In genomic region chr19:37348060-37348459, GRCh38 we compare ENCODE assay signal across 36 cellular contexts.
"Had no signal": no experiment of that assay in that cellular context is flagged by ENCODE, and none has a peak within 500 bp of the region (broad histone marks: within the 10 kb centered on the region; RNA-seq: fewer than 3 reads in every experiment).

No MANE protein-coding gene starts in this region.

- H3K4me3 Mint-ChIP-seq: activated CD4-positive, alpha-beta memory T cell treated with anti-CD3 and anti-CD28 coated beads for 36 hours; activated CD4-positive, alpha-beta T cell treated with anti-CD3 and anti-CD28 coated beads for 36 hours; activated CD4-positive, alpha-beta T cell treated with anti-CD3 and anti-CD28 coated beads, Interleukin-2, amount 10 ng/mL, durations not matched to agents 24 days and 14 days; activated CD8-positive, alpha-beta memory T cell treated with anti-CD3 and anti-CD28 coated beads, Interleukin-2, amount 10 ng/mL, durations not matched to agents 7 days and 5 days; activated CD8-positive, alpha-beta T cell treated with anti-CD3 and anti-CD28 coated beads, Interleukin-2, amount 10 ng/mL, durations not matched to agents 7 days and 5 days; activated naive CD8-positive, alpha-beta T cell; activated T-cell treated with anti-CD3 and anti-CD28 coated beads, Interleukin-2, amount 50 U/mL, for 24 hours; activated T-helper 17 cell treated with anti-CD3 and anti-CD28 coated beads, Interleukin-2, amount 50 U/mL, for 72 hours; brain; dendritic cell treated with granulocyte-macrophage colony-stimulating factor and Interleukin-4, amounts not matched to agents 40 ng/mL and 50 ng/mL, for 4 days; endodermal cell; T-helper 17 cell; T-helper 2 cell treated with Interferon-gamma antibody and Interleukin-4, amounts not matched to agents 5 μg/mL and 100 μg/mL, for 36 hours had no signal

- H3K4me3 ChIP-seq: ascending aorta, breast epithelium, cardiac muscle cell, coronary artery, dorsolateral prefrontal cortex, esophagus muscularis mucosa, gastrocnemius medialis, heart right ventricle, hepatocyte had no signal

- H3K27ac Mint-ChIP-seq: activated CD4-positive, alpha-beta memory T cell treated with anti-CD3 and anti-CD28 coated beads for 36 hours; activated CD4-positive, alpha-beta T cell treated with anti-CD3 and anti-CD28 coated beads for 36 hours; activated CD4-positive, alpha-beta T cell treated with anti-CD3 and anti-CD28 coated beads, Interleukin-2, amount 10 ng/mL, durations not matched to agents 24 days and 14 days; activated CD8-positive, alpha-beta memory T cell treated with anti-CD3 and anti-CD28 coated beads, Interleukin-2, amount 10 ng/mL, durations not matched to agents 7 days and 5 days; activated CD8-positive, alpha-beta T cell treated with anti-CD3 and anti-CD28 coated beads, Interleukin-2, amount 10 ng/mL, durations not matched to agents 7 days and 5 days; activated naive CD8-positive, alpha-beta T cell; activated T-cell treated with anti-CD3 and anti-CD28 coated beads, Interleukin-2, amount 50 U/mL, for 24 hours; activated T-helper 17 cell treated with anti-CD3 and anti-CD28 coated beads, Interleukin-2, amount 50 U/mL, for 72 hours; dendritic cell treated with granulocyte-macrophage colony-stimulating factor and Interleukin-4, amounts not matched to agents 40 ng/mL and 50 ng/mL, for 4 days; endodermal cell; T-helper 17 cell; T-helper 2 cell treated with Interferon-gamma antibody and Interleukin-4, amounts not matched to agents 5 μg/mL and 100 μg/mL, for 36 hours had no signal

- H3K27me3 Mint-ChIP-seq: activated CD4-positive, alpha-beta memory T cell treated with anti-CD3 and anti-CD28 coated beads for 36 hours; activated CD4-positive, alpha-beta T cell treated with anti-CD3 and anti-CD28 coated beads for 36 hours; activated CD4-positive, alpha-beta T cell treated with anti-CD3 and anti-CD28 coated beads, Interleukin-2, amount 10 ng/mL, durations not matched to agents 24 days and 14 days; activated CD8-positive, alpha-beta memory T cell treated with anti-CD3 and anti-CD28 coated beads, Interleukin-2, amount 10 ng/mL, durations not matched to agents 7 days and 5 days; activated naive CD8-positive, alpha-beta T cell; activated T-cell treated with anti-CD3 and anti-CD28 coated beads, Interleukin-2, amount 50 U/mL, for 24 hours; activated T-helper 17 cell treated with anti-CD3 and anti-CD28 coated beads, Interleukin-2, amount 50 U/mL, for 72 hours; brain; dendritic cell treated with granulocyte-macrophage colony-stimulating factor and Interleukin-4, amounts not matched to agents 40 ng/mL and 50 ng/mL, for 4 days; T-helper 17 cell had no signal

- H3K4me1 ChIP-seq: ascending aorta, breast epithelium, foreskin keratinocyte, gastrocnemius medialis had no signal

- DNase-seq: activated CD4-positive, alpha-beta memory T cell treated with anti-CD3 and anti-CD28 coated beads for 36 hours; activated CD4-positive, alpha-beta T cell treated with anti-CD3 and anti-CD28 coated beads for 36 hours; activated CD4-positive, alpha-beta T cell treated with anti-CD3 and anti-CD28 coated beads, Interleukin-2, amount 10 ng/mL, durations not matched to agents 24 days and 14 days; activated CD4-positive, CD25-positive, alpha-beta regulatory T cell; activated CD4-positive, CD25-positive, alpha-beta regulatory T cell treated with anti-CD3 and anti-CD28 coated beads, Interleukin-2, amount 50 U/mL, for 72 hours; activated CD8-positive, alpha-beta memory T cell treated with anti-CD3 and anti-CD28 coated beads, Interleukin-2, amount 10 ng/mL, durations not matched to agents 7 days and 5 days; activated CD8-positive, alpha-beta memory T cell treated with anti-CD3 and anti-CD28 coated beads, Interleukin-2, amount 50 U/mL, for 4 hours; activated CD8-positive, alpha-beta T cell treated with anti-CD3 and anti-CD28 coated beads, Interleukin-2, amount 10 ng/mL, durations not matched to agents 7 days and 5 days; activated effector memory CD4-positive, alpha-beta T cell treated with Interleukin-2 at 50 U/mL for 16 hours; activated gamma-delta T cell treated with Interleukin-2 at 50 U/mL for 16 hours; activated naive CD4-positive, alpha-beta T cell treated with anti-CD3 and anti-CD28 coated beads, Interleukin-2, amount 50 U/mL, for 16 hours; activated naive CD4-positive, alpha-beta T cell treated with Interleukin-2 at 50 U/mL for 16 hours; activated T-cell treated with anti-CD3 and anti-CD28 coated beads, Interleukin-2, amount 50 U/mL, for 24 hours; central memory CD4-positive, alpha-beta T cell; dorsolateral prefrontal cortex; effector memory CD4-positive, alpha-beta T cell; endodermal cell; erythroblast; foreskin keratinocyte; gastrocnemius medialis; glutamatergic neuron; heart right ventricle; T-helper 1 cell; T-helper 17 cell; T1000 had no signal

- H3K9me3 Mint-ChIP-seq: activated CD4-positive, alpha-beta memory T cell treated with anti-CD3 and anti-CD28 coated beads for 36 hours; activated T-helper 17 cell treated with anti-CD3 and anti-CD28 coated beads, Interleukin-2, amount 50 U/mL, for 72 hours; endodermal cell had no signal

- H3K9me3 ChIP-seq: ascending aorta, breast epithelium, esophagus muscularis mucosa, gastrocnemius medialis had no signal

- H2AFZ ChIP-seq: hepatocyte had no signal

- H3K27ac ChIP-seq: ascending aorta, breast epithelium, cardiac muscle cell, coronary artery, dorsolateral prefrontal cortex, esophagus muscularis mucosa, foreskin keratinocyte, gastrocnemius medialis, heart right ventricle, hepatocyte had no signal

- H3K36me3 ChIP-seq: breast epithelium had no signal

- ATAC-seq: activated CD4-positive, alpha-beta T cell treated with anti-CD3 and anti-CD28 coated beads for 36 hours; activated CD8-positive, alpha-beta memory T cell treated with anti-CD3 and anti-CD28 coated beads, Interleukin-2, amount 10 ng/mL, durations not matched to agents 7 days and 5 days; activated CD8-positive, alpha-beta T cell treated with anti-CD3 and anti-CD28 coated beads, Interleukin-2, amount 10 ng/mL, durations not matched to agents 7 days and 5 days; activated T-helper 17 cell treated with anti-CD3 and anti-CD28 coated beads, Interleukin-2, amount 50 U/mL, for 72 hours; foreskin keratinocyte; gastrocnemius medialis; heart right ventricle; T-helper 17 cell had no signal

- H3K4me1 Mint-ChIP-seq: activated CD4-positive, alpha-beta T cell treated with anti-CD3 and anti-CD28 coated beads for 36 hours; activated CD4-positive, alpha-beta T cell treated with anti-CD3 and anti-CD28 coated beads, Interleukin-2, amount 10 ng/mL, durations not matched to agents 24 days and 14 days; activated CD8-positive, alpha-beta memory T cell treated with anti-CD3 and anti-CD28 coated beads, Interleukin-2, amount 10 ng/mL, durations not matched to agents 7 days and 5 days; activated T-helper 17 cell treated with anti-CD3 and anti-CD28 coated beads, Interleukin-2, amount 50 U/mL, for 72 hours; brain; T-helper 17 cell had no signal

- H3K4me2 ChIP-seq: hepatocyte had no signal

- H3K27me3 ChIP-seq: ascending aorta, breast epithelium, cardiac muscle cell, dorsolateral prefrontal cortex, esophagus muscularis mucosa, foreskin keratinocyte, gastrocnemius medialis, heart right ventricle, hepatocyte had no signal
